2 cellular contexts compared by ENCODE assay signal in the genomic region with DNA sequence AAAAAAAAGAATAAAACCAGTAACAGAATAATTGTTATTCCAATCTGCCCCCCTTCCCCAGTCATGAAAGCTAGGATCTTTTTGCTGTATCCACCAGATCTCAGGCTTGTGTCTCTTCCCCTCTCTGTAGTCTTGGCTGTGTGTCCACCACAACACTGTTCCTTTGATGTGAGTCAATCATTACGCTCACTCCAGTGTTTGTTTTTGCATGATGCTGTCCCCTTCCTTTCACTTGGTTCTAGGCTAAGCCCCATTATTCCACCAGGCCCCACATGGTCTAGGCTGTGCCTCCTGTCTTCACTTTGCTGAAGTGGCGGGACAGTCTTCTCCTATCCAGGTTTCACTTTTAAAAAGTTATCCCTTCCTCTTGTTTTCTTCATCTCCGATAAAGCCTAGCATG.
TF ChIP-seq lines count a peak whose summit lies in the region.

No MANE protein-coding gene starts in this region.

TF ChIP-seq in A549, 52 proteins besides CTCF, POLR2A, EP300 and RAD21:
- TF ChIP-seq ZFP36 (IDR thresholded peaks at IDR 0.05; ENCODE audit: borderline replicate concordance, partially characterized antibody) (no peak), RARB (CRISPR knock-in tag; IDR thresholded peaks at IDR 0.05) (no peak), MAFK (IDR thresholded peaks at IDR 0.05; ENCODE audit: partially characterized antibody) (no peak), PHF8 (IDR thresholded peaks at IDR 0.05; ENCODE audit: borderline replicate concordance, low read depth) (no peak), NFE2L2 (conservative IDR thresholded peaks at IDR 0.05; ENCODE audit: low read length) (no peak), ZNF302 (CRISPR knock-in tag; IDR thresholded peaks at IDR 0.05) (no peak), KDM1A (IDR thresholded peaks at IDR 0.05; ENCODE audit: low read depth) (no peak), ZC3H11A (IDR thresholded peaks at IDR 0.05) (no peak), SMC3 (IDR thresholded peaks at IDR 0.05) (no peak), GATA3 (IDR thresholded peaks at IDR 0.05; ENCODE audit: borderline replicate concordance) (no peak), HOXA7 (CRISPR knock-in tag; IDR thresholded peaks at IDR 0.05) (no peak), ZSCAN20 (CRISPR knock-in tag; IDR thresholded peaks at IDR 0.05) (no peak), JUN (IDR thresholded peaks at IDR 0.05) (no peak), FOSL2 (IDR thresholded peaks at IDR 0.05) (no peak), FOSL2 (CRISPR knock-in tag; IDR thresholded peaks at IDR 0.05) (no peak), FOSB (CRISPR knock-in tag; IDR thresholded peaks at IDR 0.05) (no peak), HOXB5 (CRISPR knock-in tag; IDR thresholded peaks at IDR 0.05) (no peak)
TF ChIP-seq in A549: peak in this region for 0.

TF ChIP-seq in IMR-90, 13 proteins besides CTCF, POLR2A, EP300 and RAD21:
- TF ChIP-seq, protein P1, sequence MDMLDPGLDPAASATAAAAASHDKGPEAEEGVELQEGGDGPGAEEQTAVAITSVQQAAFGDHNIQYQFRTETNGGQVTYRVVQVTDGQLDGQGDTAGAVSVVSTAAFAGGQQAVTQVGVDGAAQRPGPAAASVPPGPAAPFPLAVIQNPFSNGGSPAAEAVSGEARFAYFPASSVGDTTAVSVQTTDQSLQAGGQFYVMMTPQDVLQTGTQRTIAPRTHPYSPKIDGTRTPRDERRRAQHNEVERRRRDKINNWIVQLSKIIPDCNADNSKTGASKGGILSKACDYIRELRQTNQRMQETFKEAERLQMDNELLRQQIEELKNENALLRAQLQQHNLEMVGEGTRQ (IDR thresholded peaks at IDR 0.05; ENCODE audit: low read depth, low read length), result no peak
- TF ChIP-seq NFE2L2 (IDR thresholded peaks at IDR 0.05; ENCODE audit: low read depth, low read length) (no peak), MXI1 (IDR thresholded peaks at IDR 0.05; ENCODE audit: borderline replicate concordance, low read depth, low read length) (no peak), MAZ (IDR thresholded peaks at IDR 0.05; ENCODE audit: borderline replicate concordance, low read depth, low read length) (no peak), CEBPB (IDR thresholded peaks at IDR 0.05; ENCODE audit: low read depth, low read length) (no peak), CHD1 (IDR thresholded peaks at IDR 0.05; ENCODE audit: low read depth, low read length) (no peak), RFX5 (IDR thresholded peaks at IDR 0.05; ENCODE audit: low read depth, low read length) (no peak), RCOR1 (IDR thresholded peaks at IDR 0.05; ENCODE audit: insufficient replicate concordance, low read length) (no peak), FOS (IDR thresholded peaks at IDR 0.05; ENCODE audit: low read depth, low read length) (no peak), BHLHE40 (IDR thresholded peaks at IDR 0.05; ENCODE audit: low read depth, low read length) (no peak), SMC3 (IDR thresholded peaks at IDR 0.05; ENCODE audit: low read depth, low read length) (no peak)
- TF ChIP-seq, protein P2, sequence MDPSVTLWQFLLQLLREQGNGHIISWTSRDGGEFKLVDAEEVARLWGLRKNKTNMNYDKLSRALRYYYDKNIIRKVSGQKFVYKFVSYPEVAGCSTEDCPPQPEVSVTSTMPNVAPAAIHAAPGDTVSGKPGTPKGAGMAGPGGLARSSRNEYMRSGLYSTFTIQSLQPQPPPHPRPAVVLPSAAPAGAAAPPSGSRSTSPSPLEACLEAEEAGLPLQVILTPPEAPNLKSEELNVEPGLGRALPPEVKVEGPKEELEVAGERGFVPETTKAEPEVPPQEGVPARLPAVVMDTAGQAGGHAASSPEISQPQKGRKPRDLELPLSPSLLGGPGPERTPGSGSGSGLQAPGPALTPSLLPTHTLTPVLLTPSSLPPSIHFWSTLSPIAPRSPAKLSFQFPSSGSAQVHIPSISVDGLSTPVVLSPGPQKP (IDR thresholded peaks at IDR 0.05; ENCODE audit: borderline replicate concordance, low read depth, low read length), result no peak
